Comparison of ENCODE assay signal across 15 cellular contexts in genomic region chr16:82136956-82137818, GRCh38.
"Had no signal": no experiment of that assay in that cellular context is flagged by ENCODE, and none has a peak within 500 bp of the region (broad histone marks: within the 10 kb centered on the region; RNA-seq: fewer than 3 reads in every experiment).

No MANE protein-coding gene starts in this region.

- DNase-seq: activated CD4-positive, alpha-beta T cell treated with anti-CD3 and anti-CD28 coated beads for 48 hours; activated CD8-positive, alpha-beta memory T cell treated with anti-CD3 and anti-CD28 coated beads, Interleukin-2, amount 50 U/mL, for 48 hours; activated gamma-delta T cell treated with Interleukin-2 at 50 U/mL for 16 hours; heart right ventricle; left colon; lower lobe of right lung; psoas muscle; T-helper 2 cell had no signal

- ATAC-seq: gastroesophageal sphincter; left colon; lower lobe of right lung; psoas muscle; sciatic nerve; stimulated activated effector memory CD8-positive, alpha-beta T cell treated with anti-CD3 and anti-CD28 coated beads, Interleukin-12 subunit alpha, Interleukin-12 subunit beta, amount 100 ng/mL, for 72 hours; WTC11 had no signal

- FAIRE-seq: colon had no signal

- H3K27ac Mint-ChIP-seq: activated naive CD8-positive, alpha-beta T cell; neural progenitor cell; stimulated activated effector memory CD8-positive, alpha-beta T cell treated with anti-CD3 and anti-CD28 coated beads, Interleukin-12 subunit alpha, Interleukin-12 subunit beta, amount 100 ng/mL, for 72 hours; WTC11 had no signal

- H3K4me3 Mint-ChIP-seq: activated naive CD8-positive, alpha-beta T cell; neural progenitor cell; stimulated activated effector memory CD8-positive, alpha-beta T cell treated with anti-CD3 and anti-CD28 coated beads, Interleukin-12 subunit alpha, Interleukin-12 subunit beta, amount 100 ng/mL, for 72 hours; WTC11 had no signal

- H3K36me3 Mint-ChIP-seq: stimulated activated effector memory CD8-positive, alpha-beta T cell treated with anti-CD3 and anti-CD28 coated beads, Interleukin-12 subunit alpha, Interleukin-12 subunit beta, amount 100 ng/mL, for 72 hours had no signal

- H3K27me3 Mint-ChIP-seq: activated naive CD8-positive, alpha-beta T cell had no signal

- H3K9me3 Mint-ChIP-seq: stimulated activated effector memory CD8-positive, alpha-beta T cell treated with anti-CD3 and anti-CD28 coated beads, Interleukin-12 subunit alpha, Interleukin-12 subunit beta, amount 100 ng/mL, for 72 hours had no signal

- H3K4me3 ChIP-seq: gastroesophageal sphincter, heart right ventricle, lower lobe of right lung, neural progenitor cell, psoas muscle had no signal
